ENCODE assay signal across 8 cellular contexts in the genomic region with DNA sequence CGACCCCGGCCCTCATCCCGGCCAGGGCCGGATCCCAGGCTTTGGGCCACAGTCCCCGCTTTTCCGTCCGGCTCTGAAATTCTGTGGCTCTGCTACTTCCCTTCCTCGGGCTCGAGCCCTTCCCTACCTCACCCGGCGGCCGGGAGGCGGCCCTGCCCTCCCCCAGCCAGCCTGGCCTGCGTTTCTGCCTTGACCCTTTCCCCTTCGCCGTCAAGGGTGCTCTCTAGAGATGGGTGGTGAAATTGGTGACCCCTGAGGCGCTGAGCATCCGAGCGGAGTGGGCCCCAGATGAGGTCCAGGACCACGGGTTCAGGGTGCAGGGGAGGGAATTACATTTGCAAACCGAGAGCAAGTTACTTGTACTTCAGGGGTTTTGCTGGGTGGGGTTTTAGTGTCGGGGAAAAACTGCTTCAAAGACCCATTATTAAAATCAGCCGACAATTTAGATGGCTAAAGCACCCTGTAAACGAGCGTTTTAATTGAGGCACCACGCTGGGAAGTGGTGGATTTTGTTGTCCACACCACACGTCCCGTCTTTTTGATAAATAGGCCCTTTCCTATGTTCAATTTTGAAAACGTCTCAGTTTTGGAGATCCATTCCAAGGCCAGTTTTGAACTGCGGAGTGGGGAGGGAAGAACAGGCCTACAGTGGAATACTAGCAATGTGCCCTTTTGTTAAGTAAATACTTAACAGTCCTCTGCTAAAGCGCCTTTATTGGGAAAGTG. TPM values are rescaled to one million over a fixed set of nuclear protein-coding genes. Genes with fewer than 3 reads are reported as not detected.
DNase-seq lines count a peak whose midpoint lies in the region; ATAC-seq and TF ChIP-seq lines count a peak whose summit lies in the region.

No MANE protein-coding gene starts in this region.

- CTCF ChIA-PET in A673 (lab: Charles Lee): no interaction called here

- H2BK20ac ChIP-seq in H9 (ENCODE audit: low read depth, low read length, poor library complexity, severe bottlenecking): no peak overlapping the region

- H4K91ac ChIP-seq in H9 (ENCODE audit: insufficient read length, low read depth, low read length): no peak overlapping the region

- H3K4me3 ChIP-seq in A673 (ENCODE audit: low read depth, low read length, poor library complexity, severe bottlenecking) (peak overlapping the region; percentile 46), left lung (peak overlapping the region; percentile 35 to 42), uterus (peak overlapping the region; percentile 30 to 52)

- peak overlapping the region; percentile 80 for H3K27ac ChIP-seq in A673 (ENCODE audit: low read depth, low read length, poor library complexity, severe bottlenecking)
- H3K27ac ChIP-seq in H9 (ENCODE audit: insufficient read length, low read depth, low read length): no peak overlapping the region
- H3K27ac ChIP-seq in left lung: peak overlapping the region in 1 of 2 donors; percentile 26
- peak overlapping the region in 1 of 2 donors; percentile 9 for H3K27ac ChIP-seq in uterus

- no peaks in the 10 kb centered on the region for H3K79me2 ChIP-seq in H9 (ENCODE audit: insufficient read depth, low read length)

- no peak overlapping the region for H3K4ac ChIP-seq in H9 (ENCODE audit: low read depth, low read length)

- H3K4me1 ChIP-seq in A673 (ENCODE audit: insufficient read depth, low read length, poor library complexity, severe bottlenecking) (peaks cover 92% of the 10 kb centered on the region), H9 (ENCODE audit: insufficient read depth, low read length) (peaks cover 6% of the 10 kb centered on the region; the same call in 1 of the 2 replicates), left lung (peaks cover 0 to 9% of the 10 kb centered on the region in 2 donors), uterus (peaks cover 4 to 5% of the 10 kb centered on the region in 2 donors)

- no peak overlapping the region for H3T11ph ChIP-seq in H9 (ENCODE audit: low read length)

- no peaks in the 10 kb centered on the region for H3K79me1 ChIP-seq in H9 (ENCODE audit: insufficient read depth, low read depth, low read length, poor library complexity, severe bottlenecking)

- TSS peak; percentile 90 for BruUV-seq in A673 (replicated peaks; lab: Mats Ljungman, UMichigan)

- POLR2A ChIA-PET in A673 (lab: Charles Lee; ENCODE audit: low non-redundant PET): no interaction called here

- peaks cover 45 to 59% of the 10 kb centered on the region in 2 experiments for H3K4me1 Mint-ChIP-seq in H9
- H3K4me1 Mint-ChIP-seq in activated T-helper 1 cell treated with anti-CD3 and anti-CD28 coated beads, Interleukin-12 subunit alpha, Interleukin-12 subunit beta, Interleukin-2, Interleukin-4 antibody, amounts not matched to agents 30 ng/mL and 10 ng/mL and 1 ng/mL, durations not matched to agents 14 hours and 24 hours and 36 hours (ENCODE audit: low read depth): peaks cover 18% of the 10 kb centered on the region

- no peak overlapping the region for H2BK15ac ChIP-seq in H9 (ENCODE audit: low read depth, low read length)

- no peak overlapping the region for H2AK5ac ChIP-seq in H9 (ENCODE audit: insufficient read length, low read length)

- no peak overlapping the region for H4K8ac ChIP-seq in H9 (replicated peaks; ENCODE audit: insufficient read length, low read depth, low read length)

- H3K27me3 ChIP-seq in A673 (replicated peaks; ENCODE audit: insufficient read depth, low read depth, low read length, poor library complexity) (no peaks in the 10 kb centered on the region), H9 (ENCODE audit: insufficient read depth, low read length) (peaks cover 60% of the 10 kb centered on the region; the same call in 1 of the 2 replicates), left lung (peaks cover 74 to 100% of the 10 kb centered on the region in 2 donors), uterus (peaks cover 8 to 45% of the 10 kb centered on the region in 2 donors)

- no peak overlapping the region for H4K5ac ChIP-seq in H9 (ENCODE audit: insufficient read length, low read depth, low read length)

- H3K18ac ChIP-seq in H9 (ENCODE audit: insufficient read length, low read depth, low read length): peak overlapping the region; percentile 24

- no peak overlapping the region; a peak in 1 of 7 replicates for H3K27ac Mint-ChIP-seq in H9
- peak overlapping the region; percentile 48 for H3K27ac Mint-ChIP-seq in activated T-helper 1 cell treated with anti-CD3 and anti-CD28 coated beads, Interleukin-12 subunit alpha, Interleukin-12 subunit beta, Interleukin-2, Interleukin-4 antibody, amounts not matched to agents 30 ng/mL and 10 ng/mL and 1 ng/mL, durations not matched to agents 14 hours and 24 hours and 36 hours

- H2AFZ ChIP-seq in H9 (ENCODE audit: low read length): no peak overlapping the region

- no peak for TF ChIP-seq CTCF in A673 (conservative IDR thresholded peaks at IDR 0.05; ENCODE audit: low read depth, low read length)
- no peak for TF ChIP-seq CTCF in H9 (conservative IDR thresholded peaks at IDR 0.05)
- no peak for TF ChIP-seq CTCF in left lung (IDR thresholded peaks at IDR 0.05)
- no peak for TF ChIP-seq CTCF in uterus (IDR thresholded peaks at IDR 0.05)

- DNase-seq in A673 (ENCODE audit: low spot score): no peak
- DNase-seq in H9: no peak
- DNase-seq in activated T-helper 1 cell treated with anti-CD3 and anti-CD28 coated beads, Interleukin-12 subunit alpha, Interleukin-12 subunit beta, Interleukin-2, Interleukin-4 antibody, amounts not matched to agents 30 ng/mL and 10 ng/mL and 1 ng/mL, durations not matched to agents 14 hours and 24 hours and 36 hours (ENCODE audit: low spot score): no peak
- peak in 1 of 2 donors; percentile 67 for DNase-seq in left lung
- no peak for DNase-seq in uterus
- no peak for DNase-seq in midbrain (lab: John Stamatoyannopoulos, UW)

- peak overlapping the region; percentile 1 for H3K9ac ChIP-seq in H9 (ENCODE audit: extremely low read depth, insufficient read length, low read length)

- H3K36me3 Mint-ChIP-seq in H9 (ENCODE audit: insufficient read depth in 1 of 3, low read depth in 3 of 3): no peaks in the 10 kb centered on the region; a peak in 1 of 7 replicates
- H3K36me3 Mint-ChIP-seq in activated T-helper 1 cell treated with anti-CD3 and anti-CD28 coated beads, Interleukin-12 subunit alpha, Interleukin-12 subunit beta, Interleukin-2, Interleukin-4 antibody, amounts not matched to agents 30 ng/mL and 10 ng/mL and 1 ng/mL, durations not matched to agents 14 hours and 24 hours and 36 hours (ENCODE audit: low read depth): peaks cover 5% of the 10 kb centered on the region

- TF ChIP-seq POLR2A in uterus (IDR thresholded peaks at IDR 0.05): no peak

- H2BK12ac ChIP-seq in H9 (ENCODE audit: insufficient read length, low read depth, low read length): no peak overlapping the region

- no peak overlapping the region for H2BK5ac ChIP-seq in H9 (ENCODE audit: insufficient read length, low read length)

- H3K36me3 ChIP-seq in A673 (ENCODE audit: insufficient read depth, low read length, poor library complexity, severe bottlenecking) (peaks cover 3% of the 10 kb centered on the region), left lung (no peaks in the 10 kb centered on the region), uterus (no peaks in the 10 kb centered on the region)

- H3K23ac ChIP-seq in H9 (ENCODE audit: insufficient read length, low read depth, low read length): no peak overlapping the region

- peak overlapping the region; percentile 81 to 89 for H3K4me3 Mint-ChIP-seq in H9
- H3K4me3 Mint-ChIP-seq in activated T-helper 1 cell treated with anti-CD3 and anti-CD28 coated beads, Interleukin-12 subunit alpha, Interleukin-12 subunit beta, Interleukin-2, Interleukin-4 antibody, amounts not matched to agents 30 ng/mL and 10 ng/mL and 1 ng/mL, durations not matched to agents 14 hours and 24 hours and 36 hours: peak overlapping the region; percentile 30

- H3K9me3 ChIP-seq in A673 (ENCODE audit: low read depth, low read length, poor library complexity, severe bottlenecking) (no peaks in the 10 kb centered on the region), H9 (ENCODE audit: control insufficient read depth, low read depth, low read length) (no peaks in the 10 kb centered on the region), left lung (peaks cover 0 to 9% of the 10 kb centered on the region in 2 donors), uterus (no peaks in the 10 kb centered on the region)

- no peak overlapping the region for H3K56ac ChIP-seq in H9 (ENCODE audit: insufficient read length, low read depth, low read length)

- intact Hi-C loops in A673 (cut with micrococcal nuclease; ENCODE audit: unreplicated experiment): no loop called here
- intact Hi-C loops in activated T-helper 1 cell treated with anti-CD3 and anti-CD28 coated beads, Interleukin-12 subunit alpha, Interleukin-12 subunit beta, Interleukin-2, Interleukin-4 antibody, amounts not matched to agents 30 ng/mL and 10 ng/mL and 1 ng/mL, durations not matched to agents 14 hours and 24 hours and 36 hours (cut with micrococcal nuclease): loop anchor here (1.0 to 10.0 kb wide), 7 partner anchors 7 to 1968 kb away; partner anchors contain the start of genes ELOVL2, MAK, SLC35B3 and TMEM14B
- intact Hi-C loops in left lung (cut with DNase I): no loop called here
- intact Hi-C loops in uterus (cut with DNase I; ENCODE audit: low total_unique reads): no loop called here

- WGBS in H9 (ENCODE audit: extremely low coverage, insufficient read length, low lambda C conversion rate): no CpG with 5 or more reads among the region's 31 CpGs

- H3K27me3 Mint-ChIP-seq in H9 (ENCODE audit: low read depth): peaks cover 95% of the 10 kb centered on the region
- peaks cover 73% of the 10 kb centered on the region for H3K27me3 Mint-ChIP-seq in activated T-helper 1 cell treated with anti-CD3 and anti-CD28 coated beads, Interleukin-12 subunit alpha, Interleukin-12 subunit beta, Interleukin-2, Interleukin-4 antibody, amounts not matched to agents 30 ng/mL and 10 ng/mL and 1 ng/mL, durations not matched to agents 14 hours and 24 hours and 36 hours (ENCODE audit: insufficient read depth)

- ATAC-seq in left lung (no peak), GM21423 (IDR thresholded peaks at IDR 0.05; ENCODE audit: unreplicated experiment) (no peak), HG03108 (IDR thresholded peaks at IDR 0.05; ENCODE audit: unreplicated experiment) (no peak)

- H3K14ac ChIP-seq in H9 (ENCODE audit: insufficient read depth, low read length): peak overlapping the region; percentile 25

- no peaks in the 10 kb centered on the region for H4K20me1 ChIP-seq in H9 (ENCODE audit: control insufficient read depth, insufficient read depth, insufficient read length)

- H3K23me2 ChIP-seq in H9 (ENCODE audit: insufficient read length, low read depth, low read length, poor library complexity, severe bottlenecking): peaks cover 14% of the 10 kb centered on the region

- H3K9me3 Mint-ChIP-seq in H9: peaks cover 0 to 10% of the 10 kb centered on the region in 2 experiments; a peak in 2 of 5 replicates
- peaks cover 31% of the 10 kb centered on the region for H3K9me3 Mint-ChIP-seq in activated T-helper 1 cell treated with anti-CD3 and anti-CD28 coated beads, Interleukin-12 subunit alpha, Interleukin-12 subunit beta, Interleukin-2, Interleukin-4 antibody, amounts not matched to agents 30 ng/mL and 10 ng/mL and 1 ng/mL, durations not matched to agents 14 hours and 24 hours and 36 hours

- no peak overlapping the region for H2BK120ac ChIP-seq in H9 (ENCODE audit: low read depth, low read length, poor library complexity, severe bottlenecking)

- H3K4me2 ChIP-seq in H9 (ENCODE audit: insufficient read depth, insufficient read length, low read length): peak overlapping the region; percentile 83

RNA-seq across cellular contexts. Expression of gene TFAP2A, which starts 9.9 kb away (rescaled TPM):
- total RNA-seq in A673 (2021): 19.1 and 19.3 TPM in 2 replicates
- total RNA-seq in H9 (2021): 1.6 and 2.6 TPM in 2 replicates
- total RNA-seq in activated T-helper 1 cell treated with anti-CD3 and anti-CD28 coated beads, Interleukin-12 subunit alpha, Interleukin-12 subunit beta, Interleukin-2, Interleukin-4 antibody, amounts not matched to agents 30 ng/mL and 10 ng/mL and 1 ng/mL, durations not matched to agents 14 hours and 24 hours and 36 hours: not detected in 2 replicates
- total RNA-seq in left lung: under 1 TPM; 0.73 to 0.97 TPM
- total RNA-seq in uterus: under 1 TPM in 2 of 4 donors, not detected in 2; 0.21 TPM
